Comparison of ENCODE assay signal across 13 cellular contexts in genomic region chr4:127124919-127125318, GRCh38.
DNase-seq lines count a peak whose midpoint lies in the region; ATAC-seq and TF ChIP-seq lines count a peak whose summit lies in the region.
"Had no signal": no experiment of that assay in that cellular context is flagged by ENCODE, and none has a peak within 500 bp of the region (broad histone marks: within the 10 kb centered on the region; RNA-seq: fewer than 3 reads in every experiment).

No MANE protein-coding gene starts in this region.

- H3K4me2 ChIP-seq in HCT116 (ENCODE audit: low read length) = no peak overlapping the region

- no peak overlapping the region for H3K4me3 ChIP-seq in HCT116 (replicated peaks in 1 of 2; ENCODE audit: low read depth in 1 of 2, low read length in 2 of 2)
- no peak overlapping the region for H3K4me3 ChIP-seq in WERI-Rb-1 (ENCODE audit: low read depth, low read length)
- no peak overlapping the region for H3K4me3 ChIP-seq in ascending aorta
- H3K4me3 ChIP-seq: testis had no signal

- TF ChIP-seq RAD21 in HCT116 (IDR thresholded peaks at IDR 0.05; ENCODE audit: low read depth) = peak; percentile 41; the same call in 1 of the 2 replicates

- H3K27ac ChIP-seq in HCT116 (ENCODE audit: low read depth, low read length) = no peak overlapping the region
- H3K27ac ChIP-seq in WERI-Rb-1 = no peak overlapping the region
- H3K27ac ChIP-seq in foreskin keratinocyte = no peak overlapping the region
- no peak overlapping the region for H3K27ac ChIP-seq in ascending aorta
- H3K27ac ChIP-seq: testis had no signal

- no peak overlapping the region for H3K9ac ChIP-seq in HCT116 (ENCODE audit: low read length)

- TF ChIP-seq CTCF in HCT116 (IDR thresholded peaks at IDR 0.05 in 2 of 3, conservative IDR thresholded peaks at IDR 0.05 in 1 of 3; ENCODE audit: borderline replicate concordance in 1 of 3, insufficient read depth in 1 of 3, low read depth in 2 of 3, low read length in 2 of 3) = peak in 2 of 3 experiments; percentile 15 to 17; a peak in 1 of 6 replicates
- TF ChIP-seq CTCF in WERI-Rb-1 (IDR thresholded peaks at IDR 0.05; ENCODE audit: low read depth, low read length) = peak; percentile 12; the same call in 1 of the 2 replicates
- TF ChIP-seq CTCF in foreskin keratinocyte (conservative IDR thresholded peaks at IDR 0.05) = peak; percentile 48
- TF ChIP-seq CTCF in ascending aorta (IDR thresholded peaks at IDR 0.05) = no peak

- H3K9me3 ChIP-seq in HCT116 (ENCODE audit: control insufficient read depth in 1 of 2, insufficient read depth in 1 of 2, low read depth in 1 of 2, low read length in 2 of 2) (no peaks in the 10 kb centered on the region), WERI-Rb-1 (ENCODE audit: severe bottlenecking) (no peaks in the 10 kb centered on the region), ascending aorta (no peaks in the 10 kb centered on the region)
- H3K9me3 ChIP-seq: testis had no signal

- H3K79me2 ChIP-seq in HCT116 (ENCODE audit: insufficient read depth, low read length) = no peaks in the 10 kb centered on the region

- POLR2A ChIA-PET in HCT116 (lab: Charles Lee) = no interaction called here

- in situ Hi-C loops in ACHN (cut with HindIII; ENCODE audit: low pct_ligation_motif_present, low pct_unique_long_range_greater_than_20kb, low sequenced_read_pairs) = no loop called here

- RAD21 ChIA-PET in HCT116 (lab: Charles Lee; ENCODE audit: low non-redundant PET in 1 of 2, low total read pairs in 2 of 2, uncharacterized antibody in 2 of 2, unreplicated experiment in 2 of 2) = no interaction called here

- no peak overlapping the region for H2AFZ ChIP-seq in HCT116 (ENCODE audit: low read depth, low read length, poor library complexity, severe bottlenecking)

- no peak for TF ChIP-seq POLR2A in HCT116 (IDR thresholded peaks at IDR 0.05; ENCODE audit: borderline replicate concordance, extremely low read depth, insufficient read depth, insufficient read length)

- no peaks in the 10 kb centered on the region for H3K36me3 ChIP-seq in HCT116 (ENCODE audit: control insufficient read depth in 1 of 2, insufficient read depth in 2 of 2, low read length in 2 of 2)
- H3K36me3 ChIP-seq in WERI-Rb-1 = no peaks in the 10 kb centered on the region
- H3K36me3 ChIP-seq in ascending aorta = no peaks in the 10 kb centered on the region

- ATAC-seq in HCT116 (peak; percentile 55; the same call in 1 of the 2 replicates), foreskin keratinocyte (no peak), HG03045 (IDR thresholded peaks at IDR 0.05; ENCODE audit: unreplicated experiment) (no peak)
- ATAC-seq: CD8-positive, alpha-beta T cell had no signal

- DNase-seq in ACHN (peak; percentile 27), HCT116 (ENCODE audit: low read depth, low spot score) (no peak), WERI-Rb-1 (no peak), foreskin keratinocyte (peak in 1 of 2 donors; percentile 20), activated gamma-delta T cell (lab: John Stamatoyannopoulos, UW) (no peak), ascending aorta (ENCODE audit: low spot score in 2 of 2) (no peak)
- DNase-seq in activated CD8-positive, alpha-beta memory T cell treated with anti-CD3 and anti-CD28 coated beads, Interleukin-2, amount 50 U/mL, for 4 hours = no peak
- DNase-seq: activated B cell treated with CpG ODN at 0.5 μM for 24 hours; activated T-cell treated with anti-CD3 and anti-CD28 coated beads, Interleukin-2, amount 50 U/mL, for 48 hours; caudate nucleus; CD8-positive, alpha-beta T cell; testis had no signal

- no TSS peak for BruUV-seq in HCT116 (replicated peaks; lab: Mats Ljungman, UMichigan)

- intact Hi-C loops in HCT116 (cut with micrococcal nuclease) (no loop called here), ascending aorta (cut with DNase I) (no loop called here)

- CTCF ChIA-PET in HCT116 (lab: Charles Lee) = interaction anchor here (1.0 to 1.3 kb wide), 4 partner anchors 376 to 542 kb away, joined by 3 to 8 read pairs (median 4); no protein-coding TSS in a partner anchor

- H3K27me3 ChIP-seq in HCT116 (ENCODE audit: insufficient read depth, low read length) = no peaks in the 10 kb centered on the region
- no peaks in the 10 kb centered on the region for H3K27me3 ChIP-seq in WERI-Rb-1 (ENCODE audit: insufficient read depth, low read depth, severe bottlenecking)
- H3K27me3 ChIP-seq in foreskin keratinocyte = no peaks in the 10 kb centered on the region
- H3K27me3 ChIP-seq in ascending aorta = no peaks in the 10 kb centered on the region
- H3K27me3 ChIP-seq: testis had no signal

- no peaks in the 10 kb centered on the region; the same call in 1 of the 2 replicates for H3K9me2 ChIP-seq in HCT116 (ENCODE audit: insufficient read depth)

- H3K4me1 ChIP-seq in HCT116 (ENCODE audit: control insufficient read depth in 1 of 2, insufficient read depth in 2 of 2, low read length in 2 of 2) (no peaks in the 10 kb centered on the region), foreskin keratinocyte (no peaks in the 10 kb centered on the region), ascending aorta (no peaks in the 10 kb centered on the region)
- H3K4me1 ChIP-seq: testis had no signal

- no peaks in the 10 kb centered on the region for H4K20me1 ChIP-seq in HCT116 (ENCODE audit: insufficient read depth)

TF ChIP-seq in HCT116, 20 proteins besides CTCF, POLR2A, EP300 and RAD21:
- TF ChIP-seq POLR2AphosphoS5 (IDR thresholded peaks at IDR 0.05; ENCODE audit: low read depth, low read length) (no peak), CBX3 (IDR thresholded peaks at IDR 0.05; ENCODE audit: low read depth) (no peak), EZH2phosphoT487 (IDR thresholded peaks at IDR 0.05; ENCODE audit: borderline replicate concordance) (no peak)

Comparison
In these comparisons a context has a peak if more than half of its experiments do, and no peak if none do; other contexts are left out.
1. CTCF ChIP-seq: peak in HCT116 (2 of 3), WERI-Rb-1 (single experiment) and foreskin keratinocyte (single experiment); none in ascending aorta (0 of 3).